In genomic region chr18:12702221-12703095, GRCh38 we compare ENCODE assay signal across 1 cellular context.
TF ChIP-seq lines count a peak whose summit lies in the region.

Gene CEP76, minus strand, starts transcription at chr18:12702723. Its CDS starts 175 bp downstream, at chr18:12702548.
Gene PSMG2, plus strand, starts transcription at chr18:12703042. Its CDS starts 66 bp downstream, at chr18:12703108.

TF ChIP-seq in GM23338, 12 proteins besides CTCF, POLR2A, EP300 and RAD21 (continued from another document):
- TF ChIP-seq ZNF462 (CRISPR knock-in tag; IDR thresholded peaks at IDR 0.05): no peak
- no peak for TF ChIP-seq EZH2 (IDR thresholded peaks at IDR 0.05; ENCODE audit: low read depth, unreplicated experiment)
- peak; percentile 61 for TF ChIP-seq ETS1 (IDR thresholded peaks at IDR 0.05)
- no peak for TF ChIP-seq STAT1 (IDR thresholded peaks at IDR 0.05; ENCODE audit: unreplicated experiment)
- TF ChIP-seq CREB1 (CRISPR knock-in tag; IDR thresholded peaks at IDR 0.05; ENCODE audit: low read depth): peak; percentile 75
- TF ChIP-seq POLR2AphosphoS5 (IDR thresholded peaks at IDR 0.05; ENCODE audit: low read depth): peak; percentile 73
- no peak for TF ChIP-seq EZH2phosphoT487 (IDR thresholded peaks at IDR 0.05; ENCODE audit: unreplicated experiment)
- no peak for TF ChIP-seq NANOG (IDR thresholded peaks at IDR 0.05; ENCODE audit: borderline replicate concordance)
- TF ChIP-seq ZNF331 (CRISPR knock-in tag; IDR thresholded peaks at IDR 0.05; ENCODE audit: low read depth): no peak
